8 cellular contexts compared by ENCODE assay signal in the genomic region with DNA sequence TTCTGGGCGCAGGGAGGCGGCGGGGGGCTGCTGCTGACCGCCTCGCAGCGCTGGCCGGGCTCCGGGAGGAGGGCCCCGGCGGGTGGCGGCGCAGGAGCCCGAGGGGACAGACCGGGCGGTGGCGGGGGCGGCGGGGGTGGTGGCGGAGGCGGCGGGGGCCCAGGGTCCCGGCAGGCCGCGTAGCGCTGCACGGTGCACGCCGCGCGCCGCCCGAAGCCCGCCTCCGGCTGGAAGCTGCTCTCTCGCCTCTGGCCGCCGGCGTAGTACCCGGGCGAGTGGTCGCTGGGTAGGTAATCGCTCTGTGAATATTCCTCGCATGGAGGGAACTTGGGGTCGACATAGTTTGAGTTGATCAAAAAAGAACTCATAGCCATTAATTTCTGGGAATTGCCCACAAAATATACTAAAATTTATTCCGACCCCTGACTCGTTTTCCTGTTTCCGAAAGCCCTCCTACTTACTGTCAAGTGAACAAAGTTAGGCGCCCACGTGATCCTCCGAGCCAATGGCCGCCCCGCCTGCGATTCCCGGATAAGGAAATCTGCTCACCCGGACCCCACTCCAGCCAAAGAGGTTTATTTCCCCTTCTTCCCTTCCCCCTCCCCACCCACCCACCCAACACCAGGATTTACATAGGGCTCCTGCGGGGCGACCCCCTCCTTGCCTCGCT. TPM values are rescaled to one million over a fixed set of nuclear protein-coding genes. Genes with fewer than 3 reads are reported as not detected.
DNase-seq lines count a peak whose midpoint lies in the region; ATAC-seq and TF ChIP-seq lines count a peak whose summit lies in the region.

A gene (minus strand): TSS at position 405 of the 670 bp plus-strand sequence. CDS start 31 bp downstream, at position 374.

- H3K4me1 Mint-ChIP-seq in endothelial cell (ENCODE audit: unreplicated experiment): peaks cover 58% of the 10 kb centered on the region

- peak within 1 kb of the TSS; percentile 52 for H3K27ac Mint-ChIP-seq in endothelial cell (ENCODE audit: unreplicated experiment)

- TF ChIP-seq CTCF in AG10803 (conservative IDR thresholded peaks at IDR 0.05; ENCODE audit: low read length) (no peak), endothelial cell (IDR thresholded peaks at IDR 0.05; ENCODE audit: unreplicated experiment) (no peak), thoracic aorta (IDR thresholded peaks at IDR 0.05) (no peak)

- H3K27me3 ChIP-seq in thoracic aorta (replicated peaks; ENCODE audit: insufficient read depth): no peaks in the 10 kb centered on the region

- H3K36me3 Mint-ChIP-seq in endothelial cell (ENCODE audit: low read depth, unreplicated experiment): no peaks in the 10 kb centered on the region

- H3K9me3 ChIP-seq in thoracic aorta: no peaks in the 10 kb centered on the region

- peaks cover 43% of the 10 kb centered on the region for H3K27me3 Mint-ChIP-seq in endothelial cell (ENCODE audit: unreplicated experiment)

- H3K9me3 Mint-ChIP-seq in endothelial cell (ENCODE audit: unreplicated experiment): no peaks in the 10 kb centered on the region

- peak within 1 kb of the TSS; percentile 89 to 97 for H3K27ac ChIP-seq in thoracic aorta

- H3K4me3 ChIP-seq in AG10803 (ENCODE audit: low read length) (peak within 1 kb of the TSS; percentile 82), thoracic aorta (peak within 1 kb of the TSS; percentile 72)

- H3K4me1 ChIP-seq in thoracic aorta (ENCODE audit: control insufficient read depth in 1 of 2, low read depth in 2 of 2): peaks cover 20 to 57% of the 10 kb centered on the region in 2 donors

- DNase-seq in AG10803 (ENCODE audit: low read depth) (peak; percentile 72), NCI-H2081 (lab: John Stamatoyannopoulos, UW) (peak; percentile 86 to 93), endothelial cell (ENCODE audit: low spot score) (peak; percentile 69), myocyte (ENCODE audit: low read depth) (peak; percentile 77), thoracic aorta (ENCODE audit: low spot score) (peak; percentile 64), HuH-7.5 (ENCODE audit: low spot score) (no peak)
- peak; percentile 57 for DNase-seq in activated CD4-positive, alpha-beta T cell treated with anti-CD3 and anti-CD28 coated beads, Interleukin-2, amount 50 U/mL, for 1 hour

- H3K4me3 Mint-ChIP-seq in endothelial cell (ENCODE audit: unreplicated experiment): peak within 1 kb of the TSS; percentile 93

- peak; percentile 57 for ATAC-seq in GM21381 (IDR thresholded peaks at IDR 0.05; ENCODE audit: unreplicated experiment)
- ATAC-seq in thoracic aorta (ENCODE audit: insufficient number of reproducible peaks, low FRiP score, low read depth): no peak

- H3K36me3 ChIP-seq in thoracic aorta: no peaks in the 10 kb centered on the region

RNA-seq across cellular contexts. Expression of the gene that starts here (rescaled TPM):
- 6.5 TPM for total RNA-seq in endothelial cell (ENCODE audit: unreplicated experiment)
- total RNA-seq in myocyte: 4.1 and 4.8 TPM in 2 replicates
- 4.0 TPM for polyA plus RNA-seq in myocyte (2012)
- total RNA-seq in thoracic aorta: 10 to 100 TPM in 1 of 2 donors, 1 to 10 TPM in 1; 6.2 to 11.5 TPM
